In genomic region chr9:81080185-81080584, GRCh38 we compare ENCODE assay signal across 7 cellular contexts.
"Had no signal": no experiment of that assay in that cellular context is flagged by ENCODE, and none has a peak within 500 bp of the region (broad histone marks: within the 10 kb centered on the region; RNA-seq: fewer than 3 reads in every experiment).

No MANE protein-coding gene starts in this region.

- H3K4me2 ChIP-seq: KMS-11 had no signal

- DNase-seq: IMR-90, KBM-7, KG1 had no signal

- FAIRE-seq: HTR-8/SVneo, K562 had no signal

- H3K4me3 ChIP-seq: K562 had no signal

- ATAC-seq: K562 had no signal

- H3K27ac ChIP-seq: HL-60, KMS-11 had no signal

- H3K9ac ChIP-seq: KMS-11 had no signal
